ENCODE assay signal across 29 cellular contexts in genomic region chr7:132677941-132678340, GRCh38.
"Had no signal": no experiment of that assay in that cellular context is flagged by ENCODE, and none has a peak within 500 bp of the region (broad histone marks: within the 10 kb centered on the region; RNA-seq: fewer than 3 reads in every experiment).

No MANE protein-coding gene starts in this region.

- DNase-seq: activated CD4-positive, alpha-beta T cell treated with anti-CD3 and anti-CD28 coated beads for 36 hours; activated CD4-positive, CD25-positive, alpha-beta regulatory T cell; activated CD8-positive, alpha-beta memory T cell treated with anti-CD3 and anti-CD28 coated beads, Interleukin-2, amount 10 ng/mL, durations not matched to agents 7 days and 5 days; activated CD8-positive, alpha-beta T cell treated with anti-CD3 and anti-CD28 coated beads, Interleukin-2, amount 10 ng/mL, durations not matched to agents 7 days and 5 days; activated naive CD4-positive, alpha-beta T cell treated with Interleukin-2 at 50 U/mL for 16 hours; activated naive CD8-positive, alpha-beta T cell treated with anti-CD3 and anti-CD28 coated beads for 36 hours; activated T-cell treated with anti-CD3 and anti-CD28 coated beads, Interleukin-2, amount 50 U/mL, for 72 hours; adrenal gland; aorta; central memory CD4-positive, alpha-beta T cell; endodermal cell; foreskin fibroblast; left lung; naive B cell; nephron progenitor cell; nucleus accumbens; pancreas; psoas muscle; stimulated activated CD4-positive, alpha-beta T cell treated with anti-CD3 and anti-CD28 coated beads, Interleukin-15, amount 100 ng/mL, for 24 hours; stimulated activated CD4-positive, alpha-beta T cell treated with anti-CD3 and anti-CD28 coated beads, Interleukin-2, amount 100 ng/mL, for 24 hours; stimulated activated naive CD4-positive, alpha-beta T cell treated with Interleukin-2 at 50 U/mL for 16 hours; testis; transverse colon had no signal

- H3K27ac Mint-ChIP-seq: activated CD4-positive, alpha-beta T cell treated with anti-CD3 and anti-CD28 coated beads for 36 hours; activated CD8-positive, alpha-beta memory T cell treated with anti-CD3 and anti-CD28 coated beads, Interleukin-2, amount 10 ng/mL, durations not matched to agents 7 days and 5 days; activated CD8-positive, alpha-beta T cell treated with anti-CD3 and anti-CD28 coated beads, Interleukin-2, amount 10 ng/mL, durations not matched to agents 7 days and 5 days; activated naive CD8-positive, alpha-beta T cell treated with anti-CD3 and anti-CD28 coated beads for 36 hours; activated T-cell treated with anti-CD3 and anti-CD28 coated beads, Interleukin-2, amount 50 U/mL, for 72 hours; dendritic cell treated with granulocyte-macrophage colony-stimulating factor and Interleukin-4, amounts not matched to agents 40 ng/mL and 50 ng/mL, for 4 days; endodermal cell; naive B cell; nephron progenitor cell had no signal

- H3K27me3 ChIP-seq: adrenal gland, breast epithelium, left lung, pancreas, right atrium auricular region, testis, transverse colon had no signal

- H3K27me3 Mint-ChIP-seq: activated CD4-positive, alpha-beta T cell treated with anti-CD3 and anti-CD28 coated beads for 36 hours; activated CD8-positive, alpha-beta memory T cell treated with anti-CD3 and anti-CD28 coated beads, Interleukin-2, amount 10 ng/mL, durations not matched to agents 7 days and 5 days; activated naive CD8-positive, alpha-beta T cell treated with anti-CD3 and anti-CD28 coated beads for 36 hours; dendritic cell treated with granulocyte-macrophage colony-stimulating factor and Interleukin-4, amounts not matched to agents 40 ng/mL and 50 ng/mL, for 4 days had no signal

- H3K9me3 Mint-ChIP-seq: activated naive CD8-positive, alpha-beta T cell treated with anti-CD3 and anti-CD28 coated beads for 36 hours; dendritic cell treated with granulocyte-macrophage colony-stimulating factor and Interleukin-4, amounts not matched to agents 40 ng/mL and 50 ng/mL, for 4 days; endodermal cell; nephron progenitor cell had no signal

- H3K36me3 ChIP-seq: adrenal gland, breast epithelium, left lung, pancreas, right atrium auricular region, transverse colon had no signal

- H3K9me3 ChIP-seq: adrenal gland, breast epithelium, left lung, pancreas, psoas muscle, right atrium auricular region, testis, transverse colon had no signal

- H3K4me3 ChIP-seq: adrenal gland, breast epithelium, left lung, lung, pancreas, psoas muscle, right atrium auricular region, testis, transverse colon had no signal

- ATAC-seq: activated CD4-positive, alpha-beta T cell treated with anti-CD3 and anti-CD28 coated beads for 36 hours; activated CD8-positive, alpha-beta memory T cell treated with anti-CD3 and anti-CD28 coated beads, Interleukin-2, amount 10 ng/mL, durations not matched to agents 7 days and 5 days; activated CD8-positive, alpha-beta T cell treated with anti-CD3 and anti-CD28 coated beads, Interleukin-2, amount 10 ng/mL, durations not matched to agents 7 days and 5 days; activated T-cell treated with anti-CD3 and anti-CD28 coated beads, Interleukin-2, amount 50 U/mL, for 72 hours; esophagus mucosa; left lung; pancreas; psoas muscle had no signal

- H3K36me3 Mint-ChIP-seq: activated CD8-positive, alpha-beta memory T cell treated with anti-CD3 and anti-CD28 coated beads, Interleukin-2, amount 10 ng/mL, durations not matched to agents 7 days and 5 days; activated naive CD8-positive, alpha-beta T cell treated with anti-CD3 and anti-CD28 coated beads for 36 hours; naive B cell had no signal

- FAIRE-seq: pancreas, urothelium cell line had no signal

- H3K4me3 Mint-ChIP-seq: activated CD4-positive, alpha-beta T cell treated with anti-CD3 and anti-CD28 coated beads for 36 hours; activated CD8-positive, alpha-beta memory T cell treated with anti-CD3 and anti-CD28 coated beads, Interleukin-2, amount 10 ng/mL, durations not matched to agents 7 days and 5 days; activated CD8-positive, alpha-beta T cell treated with anti-CD3 and anti-CD28 coated beads, Interleukin-2, amount 10 ng/mL, durations not matched to agents 7 days and 5 days; activated naive CD8-positive, alpha-beta T cell treated with anti-CD3 and anti-CD28 coated beads for 36 hours; activated T-cell treated with anti-CD3 and anti-CD28 coated beads, Interleukin-2, amount 50 U/mL, for 72 hours; dendritic cell treated with granulocyte-macrophage colony-stimulating factor and Interleukin-4, amounts not matched to agents 40 ng/mL and 50 ng/mL, for 4 days; endodermal cell; naive B cell; nephron progenitor cell had no signal

- H3K4me1 ChIP-seq: adrenal gland, breast epithelium, left lung, pancreas, psoas muscle, right atrium auricular region, testis, transverse colon had no signal

- H3K27ac ChIP-seq: adrenal gland, breast epithelium, left lung, pancreas, psoas muscle, right atrium auricular region, testis, transverse colon had no signal

- H3K4me1 Mint-ChIP-seq: activated CD8-positive, alpha-beta memory T cell treated with anti-CD3 and anti-CD28 coated beads, Interleukin-2, amount 10 ng/mL, durations not matched to agents 7 days and 5 days; activated naive CD8-positive, alpha-beta T cell treated with anti-CD3 and anti-CD28 coated beads for 36 hours; naive B cell had no signal
